ENCODE assay signal across 26 cellular contexts in genomic region chr12:65739606-65740005, GRCh38.
"Had no signal": no experiment of that assay in that cellular context is flagged by ENCODE, and none has a peak within 500 bp of the region (broad histone marks: within the 10 kb centered on the region; RNA-seq: fewer than 3 reads in every experiment).

No MANE protein-coding gene starts in this region.

- FAIRE-seq: bronchial epithelial cell had no signal

- H3K27ac ChIP-seq: adrenal gland had no signal

- H3K9me3 ChIP-seq: adrenal gland had no signal

- DNase-seq: activated CD4-positive, alpha-beta T cell treated with anti-CD3 and anti-CD28 coated beads for 48 hours; activated CD4-positive, alpha-beta T cell treated with anti-CD3 and anti-CD28 coated beads, Interleukin-2, amount 50 U/mL, for 4 hours; activated CD4-positive, CD25-positive, alpha-beta regulatory T cell treated with anti-CD3 and anti-CD28 coated beads, Interleukin-2, amount 50 U/mL, for 72 hours; activated CD8-positive, alpha-beta memory T cell treated with anti-CD3 and anti-CD28 coated beads, Interleukin-2, amount 50 U/mL, for 48 hours; activated CD8-positive, alpha-beta T cell treated with anti-CD3 and anti-CD28 coated beads, Interleukin-2, amount 10 ng/mL, durations not matched to agents 7 days and 5 days; activated naive CD4-positive, alpha-beta T cell treated with anti-CD3 and anti-CD28 coated beads, Interleukin-2, amount 50 U/mL, for 16 hours; activated naive CD8-positive, alpha-beta T cell treated with anti-CD3 and anti-CD28 coated beads, Interleukin-2, amount 10 ng/mL, durations not matched to agents 7 days and 5 days; activated T-cell treated with anti-CD3 and anti-CD28 coated beads, Interleukin-2, amount 50 U/mL, for 1 hour; adrenal gland; anterior cingulate cortex; MM.1S; NCI-H1105 treated with DMSO at 0.1 percent for 48 hours; NCI-H1436 treated with DMSO at 0.1 percent for 48 hours; NCI-H187; NCI-H2081; NCI-H510A treated with DMSO at 0.1 percent for 48 hours; NCI-H69; NK-92 treated with Interleukin-12 subunit alpha and Interleukin-12 subunit beta, amount 100 ng/mL, for 24 hours; OCI-M1; RPMI8226; SHP77 treated with DMSO at 0.1 percent for 48 hours; T-helper 17 cell; T-helper 9 cell had no signal

- ATAC-seq: activated CD8-positive, alpha-beta T cell treated with anti-CD3 and anti-CD28 coated beads, Interleukin-2, amount 10 ng/mL, durations not matched to agents 7 days and 5 days; Panc1; T-helper 17 cell; WTC11 had no signal

- H3K36me3 Mint-ChIP-seq: activated naive CD8-positive, alpha-beta T cell treated with anti-CD3 and anti-CD28 coated beads, Interleukin-2, amount 10 ng/mL, durations not matched to agents 7 days and 5 days had no signal

- H3K27ac Mint-ChIP-seq: activated naive CD8-positive, alpha-beta T cell treated with anti-CD3 and anti-CD28 coated beads, Interleukin-2, amount 10 ng/mL, durations not matched to agents 7 days and 5 days; T-helper 17 cell; WTC11 had no signal

- H3K4me3 ChIP-seq: adrenal gland had no signal

- H3K9me3 Mint-ChIP-seq: activated naive CD8-positive, alpha-beta T cell treated with anti-CD3 and anti-CD28 coated beads, Interleukin-2, amount 10 ng/mL, durations not matched to agents 7 days and 5 days had no signal

- H3K36me3 ChIP-seq: adrenal gland had no signal
